Comparison of ENCODE assay signal across 8 cellular contexts in the genomic region with DNA sequence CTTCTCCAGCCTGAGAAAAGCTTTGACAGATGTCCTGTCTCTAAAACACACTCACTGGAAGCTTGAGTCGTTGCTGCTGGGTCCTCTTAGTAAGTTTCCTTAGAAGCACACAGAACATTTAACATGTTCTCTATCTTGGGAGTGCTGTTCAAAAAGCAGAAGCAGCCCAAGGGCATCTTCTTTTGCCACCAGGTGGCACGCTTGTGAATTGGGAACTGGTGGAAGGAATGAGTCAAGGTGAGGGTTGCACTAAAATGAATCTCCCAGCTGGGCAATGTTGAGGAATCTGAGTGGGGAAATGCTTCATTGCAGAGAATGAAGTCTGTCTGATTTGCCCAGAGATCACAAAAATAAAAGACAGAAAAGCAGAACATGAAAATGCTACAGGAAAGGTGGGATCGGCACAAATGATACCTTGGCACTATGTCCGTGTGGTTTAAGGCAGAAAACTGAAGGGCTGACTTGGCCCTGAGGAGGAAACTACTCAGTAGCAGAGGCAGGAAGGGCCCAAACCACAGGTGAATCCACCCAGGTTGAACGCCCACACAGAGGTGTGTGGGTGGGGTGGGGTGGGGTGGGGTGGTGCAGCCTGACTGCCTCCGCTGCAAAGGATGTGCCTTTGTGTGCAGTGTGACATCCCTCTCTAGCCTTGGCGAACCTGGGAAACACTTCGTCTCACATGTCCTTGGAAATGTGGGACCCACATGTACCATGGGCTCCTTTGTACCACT. TPM values are rescaled to one million over a fixed set of nuclear protein-coding genes. Genes with fewer than 3 reads are reported as not detected.
DNase-seq lines count a peak whose midpoint lies in the region; ATAC-seq and TF ChIP-seq lines count a peak whose summit lies in the region.

No MANE protein-coding gene starts in this region.

- H3K27ac ChIP-seq in naive thymus-derived CD4-positive, alpha-beta T cell (ENCODE audit: low read depth, low read length) = no peak overlapping the region
- no peak overlapping the region for H3K27ac ChIP-seq in tibial artery

- H3K4me3 ChIP-seq in naive thymus-derived CD4-positive, alpha-beta T cell (ENCODE audit: low read length) = no peak overlapping the region
- H3K4me3 ChIP-seq in tibial artery = no peak overlapping the region

- peaks cover 26% of the 10 kb centered on the region for H3K4me1 Mint-ChIP-seq in activated naive CD8-positive, alpha-beta T cell treated with anti-CD3 and anti-CD28 coated beads, Interleukin-2, amount 50 U/mL, for 24 hours
- H3K4me1 Mint-ChIP-seq in naive thymus-derived CD4-positive, alpha-beta T cell = peaks cover 15 to 36% (median 29%) of the 10 kb centered on the region in 7 donors

- peak; percentile 59 for TF ChIP-seq CTCF in GM12872 (IDR thresholded peaks at IDR 0.05; ENCODE audit: insufficient read depth, low read depth, low read length)
- no peak for TF ChIP-seq CTCF in tibial artery (IDR thresholded peaks at IDR 0.05)

- peak; percentile 71 for DNase-seq in SKM-1 (lab: John Stamatoyannopoulos, UW; ENCODE audit: unreplicated experiment)
- DNase-seq in activated naive CD8-positive, alpha-beta T cell treated with anti-CD3 and anti-CD28 coated beads, Interleukin-2, amount 50 U/mL, for 24 hours = peak; percentile 55
- peak; percentile 21 to 65 (median 45) for DNase-seq in naive thymus-derived CD4-positive, alpha-beta T cell
- DNase-seq in tibial artery = no peak
- DNase-seq in NCI-H2107 (lab: John Stamatoyannopoulos, UW) = no peak

- ATAC-seq in HG03097 (IDR thresholded peaks at IDR 0.05; ENCODE audit: low FRiP score, unreplicated experiment) (peak; percentile 23), HG02610 (IDR thresholded peaks at IDR 0.05; ENCODE audit: unreplicated experiment) (no peak)
- peak; percentile 72 for ATAC-seq in activated naive CD8-positive, alpha-beta T cell treated with anti-CD3 and anti-CD28 coated beads, Interleukin-2, amount 50 U/mL, for 24 hours
- ATAC-seq in naive thymus-derived CD4-positive, alpha-beta T cell = peak; percentile 65

- H3K9me3 Mint-ChIP-seq in activated naive CD8-positive, alpha-beta T cell treated with anti-CD3 and anti-CD28 coated beads, Interleukin-2, amount 50 U/mL, for 24 hours = no peaks in the 10 kb centered on the region
- H3K9me3 Mint-ChIP-seq in naive thymus-derived CD4-positive, alpha-beta T cell = no peaks in the 10 kb centered on the region

- H3K4me3 Mint-ChIP-seq in activated naive CD8-positive, alpha-beta T cell treated with anti-CD3 and anti-CD28 coated beads, Interleukin-2, amount 50 U/mL, for 24 hours = peak overlapping the region; percentile 1
- H3K4me3 Mint-ChIP-seq in naive thymus-derived CD4-positive, alpha-beta T cell = peak overlapping the region; percentile 44 to 85 (median 69)

- H3K9me3 ChIP-seq in naive thymus-derived CD4-positive, alpha-beta T cell (ENCODE audit: control insufficient read depth in 2 of 3, low read length in 3 of 3) = no peaks in the 10 kb centered on the region
- H3K9me3 ChIP-seq in tibial artery = no peaks in the 10 kb centered on the region

- CTCF ChIA-PET in naive thymus-derived CD4-positive, alpha-beta T cell (lab: Charles Lee) = interaction anchor here (1.1 to 7.4 kb wide), 4 partner anchors 258 to 278 kb away, joined by 3 to 67 read pairs (median 8); no protein-coding TSS in a partner anchor

- H3K36me3 ChIP-seq in naive thymus-derived CD4-positive, alpha-beta T cell (ENCODE audit: control insufficient read depth in 2 of 3, insufficient read depth in 3 of 3, low read length in 3 of 3) = no peaks in the 10 kb centered on the region
- no peaks in the 10 kb centered on the region for H3K36me3 ChIP-seq in tibial artery

- H3K27me3 Mint-ChIP-seq in activated naive CD8-positive, alpha-beta T cell treated with anti-CD3 and anti-CD28 coated beads, Interleukin-2, amount 50 U/mL, for 24 hours = no peaks in the 10 kb centered on the region
- H3K27me3 Mint-ChIP-seq in naive thymus-derived CD4-positive, alpha-beta T cell = no peaks in the 10 kb centered on the region

- H3K4me1 ChIP-seq in naive thymus-derived CD4-positive, alpha-beta T cell (ENCODE audit: control insufficient read depth in 2 of 2, insufficient read depth in 2 of 2, low read length in 2 of 2) = peaks cover 0 to 7% of the 10 kb centered on the region in 2 donors
- no peaks in the 10 kb centered on the region for H3K4me1 ChIP-seq in tibial artery

- H3K36me3 Mint-ChIP-seq in activated naive CD8-positive, alpha-beta T cell treated with anti-CD3 and anti-CD28 coated beads, Interleukin-2, amount 50 U/mL, for 24 hours (ENCODE audit: low read depth) = no peaks in the 10 kb centered on the region
- H3K36me3 Mint-ChIP-seq in naive thymus-derived CD4-positive, alpha-beta T cell = no peaks in the 10 kb centered on the region

- intact Hi-C loops in naive thymus-derived CD4-positive, alpha-beta T cell (cut with micrococcal nuclease) = loop anchor here (1.0 to 10.0 kb wide), 9 partner anchors 263 to 1617 kb away; a partner anchor contains a TSS
- intact Hi-C loops in tibial artery (cut with DNase I; ENCODE audit: low total_unique reads) = no loop called here

- H3K27ac Mint-ChIP-seq in activated naive CD8-positive, alpha-beta T cell treated with anti-CD3 and anti-CD28 coated beads, Interleukin-2, amount 50 U/mL, for 24 hours = peak overlapping the region; percentile 18
- H3K27ac Mint-ChIP-seq in naive thymus-derived CD4-positive, alpha-beta T cell = peak overlapping the region in 8 of 9 donors; percentile 10 to 92 (median 80)

- POLR2A ChIA-PET in naive thymus-derived CD4-positive, alpha-beta T cell (lab: Charles Lee) = no interaction called here

- H3K27me3 ChIP-seq in naive thymus-derived CD4-positive, alpha-beta T cell (ENCODE audit: control insufficient read depth in 2 of 2, insufficient read depth in 2 of 2, low read length in 2 of 2) = no peaks in the 10 kb centered on the region
- H3K27me3 ChIP-seq in tibial artery = no peaks in the 10 kb centered on the region

RNA-seq across cellular contexts. Expression of a gene that starts 26.0 kb away (rescaled TPM):
- total RNA-seq in naive thymus-derived CD4-positive, alpha-beta T cell = 1 to 10 TPM in 1 of 5 experiments, under 1 TPM in 4; 0.08 to 1.2 (median 0.22) TPM
- polyA plus RNA-seq in naive thymus-derived CD4-positive, alpha-beta T cell = under 1 TPM in 1 of 2 donors, not detected in 1; 0.11 TPM

Comparison
In these comparisons a context has a peak if more than half of its experiments do, and no peak if none do; other contexts are left out.
1. DNase-seq: peak in SKM-1 (single experiment), activated naive CD8-positive, alpha-beta T cell treated with anti-CD3 and anti-CD28 coated beads, Interleukin-2, amount 50 U/mL, for 24 hours (single experiment) and naive thymus-derived CD4-positive, alpha-beta T cell (9 of 9); none in tibial artery (0 of 2) and NCI-H2107 (single experiment).